40 cellular contexts compared by ENCODE assay signal in the genomic region with DNA sequence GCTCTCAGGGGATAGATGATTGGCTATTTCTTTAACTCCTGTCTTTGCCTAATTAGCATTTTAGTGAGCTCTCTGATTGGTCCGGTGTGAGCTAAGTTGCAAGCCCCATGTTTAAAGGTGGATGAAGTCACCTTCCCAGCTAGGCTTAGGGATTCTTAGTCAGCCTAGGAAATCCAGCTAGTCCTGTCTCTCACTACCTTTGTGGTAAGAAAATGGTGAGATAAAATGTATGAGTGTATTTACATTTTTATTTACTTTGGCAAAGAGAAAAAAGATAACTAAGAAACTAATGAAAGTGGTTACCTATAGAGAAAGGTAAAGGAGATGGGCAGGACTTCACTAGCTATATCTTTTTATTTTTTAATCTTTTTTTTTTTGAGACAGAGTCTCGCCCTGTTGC.
"Had no signal": no experiment of that assay in that cellular context is flagged by ENCODE, and none has a peak within 500 bp of the region (broad histone marks: within the 10 kb centered on the region; RNA-seq: fewer than 3 reads in every experiment).

No MANE protein-coding gene starts in this region.

- H3K4me3 Mint-ChIP-seq: activated B cell treated with CpG ODN at 0.5 μM for 24 hours; activated CD4-positive, alpha-beta memory T cell treated with anti-CD3 and anti-CD28 coated beads for 36 hours; activated CD4-positive, alpha-beta T cell treated with anti-CD3 and anti-CD28 coated beads, Interleukin-2, amount 10 ng/mL, durations not matched to agents 24 days and 14 days; activated CD8-positive, alpha-beta T cell treated with anti-CD3 and anti-CD28 coated beads for 36 hours; activated naive CD4-positive, alpha-beta T cell treated with anti-CD3 and anti-CD28 coated beads for 36 hours; activated naive CD8-positive, alpha-beta T cell treated with anti-CD3 and anti-CD28 coated beads for 36 hours; activated T-cell treated with anti-CD3 and anti-CD28 coated beads, Interleukin-2, amount 50 U/mL, for 4 hours; activated T-cell treated with anti-CD3 and anti-CD28 coated beads, Interleukin-2, amount 50 U/mL, for 72 hours; activated T-helper 1 cell treated with anti-CD3 and anti-CD28 coated beads, Interleukin-12 subunit alpha, Interleukin-12 subunit beta, Interleukin-2, Interleukin-4 antibody, amounts not matched to agents 30 ng/mL and 10 ng/mL and 1 ng/mL, durations not matched to agents 14 hours and 24 hours and 36 hours; activated T-helper 17 cell treated with anti-CD3 and anti-CD28 coated beads, Interleukin-2, amount 50 U/mL, for 72 hours; central memory CD8-positive, alpha-beta T cell; T-helper 1 cell treated with Interleukin-12 subunit alpha and Interleukin-12 subunit beta and Interleukin-4 antibody, amounts not matched to agents 30 μg/mL and 1 μg/mL, for 36 hours; T-helper 2 cell treated with Interferon-gamma antibody and Interleukin-4, amounts not matched to agents 5 μg/mL and 100 μg/mL, for 36 hours had no signal

- H3K27ac Mint-ChIP-seq: activated B cell treated with CpG ODN at 0.5 μM for 24 hours; activated CD4-positive, alpha-beta memory T cell treated with anti-CD3 and anti-CD28 coated beads for 36 hours; activated CD4-positive, alpha-beta T cell treated with anti-CD3 and anti-CD28 coated beads, Interleukin-2, amount 10 ng/mL, durations not matched to agents 24 days and 14 days; activated CD8-positive, alpha-beta T cell treated with anti-CD3 and anti-CD28 coated beads for 36 hours; activated naive CD4-positive, alpha-beta T cell treated with anti-CD3 and anti-CD28 coated beads for 36 hours; activated naive CD4-positive, alpha-beta T cell treated with anti-CD3 and anti-CD28 coated beads, Interleukin-2, amount 50 U/mL, for 72 hours; activated naive CD8-positive, alpha-beta T cell treated with anti-CD3 and anti-CD28 coated beads for 36 hours; activated T-cell treated with anti-CD3 and anti-CD28 coated beads, Interleukin-2, amount 50 U/mL, for 72 hours; activated T-helper 1 cell treated with anti-CD3 and anti-CD28 coated beads, Interleukin-12 subunit alpha, Interleukin-12 subunit beta, Interleukin-2, Interleukin-4 antibody, amounts not matched to agents 30 ng/mL and 10 ng/mL and 1 ng/mL, durations not matched to agents 14 hours and 24 hours and 36 hours; activated T-helper 17 cell treated with anti-CD3 and anti-CD28 coated beads, Interleukin-2, amount 50 U/mL, for 72 hours; T-helper 1 cell treated with Interleukin-12 subunit alpha and Interleukin-12 subunit beta and Interleukin-4 antibody, amounts not matched to agents 30 μg/mL and 1 μg/mL, for 36 hours; T-helper 2 cell treated with Interferon-gamma antibody and Interleukin-4, amounts not matched to agents 5 μg/mL and 100 μg/mL, for 36 hours had no signal

- H3K9me3 ChIP-seq: adrenal gland, body of pancreas, breast epithelium had no signal

- H3K9me3 Mint-ChIP-seq: activated B cell treated with CpG ODN at 0.5 μM for 24 hours; activated CD4-positive, alpha-beta memory T cell treated with anti-CD3 and anti-CD28 coated beads for 36 hours; activated CD4-positive, alpha-beta T cell treated with anti-CD3 and anti-CD28 coated beads, Interleukin-2, amount 10 ng/mL, durations not matched to agents 24 days and 14 days; activated CD8-positive, alpha-beta T cell treated with anti-CD3 and anti-CD28 coated beads for 36 hours; activated naive CD4-positive, alpha-beta T cell treated with anti-CD3 and anti-CD28 coated beads for 36 hours; activated naive CD8-positive, alpha-beta T cell treated with anti-CD3 and anti-CD28 coated beads for 36 hours; activated T-cell treated with anti-CD3 and anti-CD28 coated beads, Interleukin-2, amount 50 U/mL, for 4 hours; activated T-helper 1 cell treated with anti-CD3 and anti-CD28 coated beads, Interleukin-12 subunit alpha, Interleukin-12 subunit beta, Interleukin-2, Interleukin-4 antibody, amounts not matched to agents 30 ng/mL and 10 ng/mL and 1 ng/mL, durations not matched to agents 14 hours and 24 hours and 36 hours; activated T-helper 17 cell treated with anti-CD3 and anti-CD28 coated beads, Interleukin-2, amount 50 U/mL, for 72 hours; central memory CD8-positive, alpha-beta T cell; T-helper 1 cell treated with Interleukin-12 subunit alpha and Interleukin-12 subunit beta and Interleukin-4 antibody, amounts not matched to agents 30 μg/mL and 1 μg/mL, for 36 hours; T-helper 2 cell treated with Interferon-gamma antibody and Interleukin-4, amounts not matched to agents 5 μg/mL and 100 μg/mL, for 36 hours had no signal

- H3K4me1 ChIP-seq: adrenal gland, body of pancreas, breast epithelium had no signal

- H3K27me3 ChIP-seq: adrenal gland, body of pancreas, brain microvascular endothelial cell, breast epithelium, cardiac muscle cell had no signal

- ATAC-seq: activated CD8-positive, alpha-beta T cell treated with anti-CD3 and anti-CD28 coated beads for 36 hours; activated naive CD4-positive, alpha-beta T cell treated with anti-CD3 and anti-CD28 coated beads, Interleukin-2, amount 50 U/mL, for 72 hours; activated T-cell treated with anti-CD3 and anti-CD28 coated beads, Interleukin-2, amount 50 U/mL, for 4 hours; activated T-cell treated with anti-CD3 and anti-CD28 coated beads, Interleukin-2, amount 50 U/mL, for 72 hours; activated T-helper 17 cell treated with anti-CD3 and anti-CD28 coated beads, Interleukin-2, amount 50 U/mL, for 72 hours; body of pancreas had no signal

- DNase-seq: activated B cell treated with CpG ODN at 0.5 μM for 24 hours; activated CD4-positive, alpha-beta memory T cell treated with anti-CD3 and anti-CD28 coated beads for 36 hours; activated CD4-positive, alpha-beta T cell treated with anti-CD3 and anti-CD28 coated beads for 4 hours; activated CD4-positive, alpha-beta T cell treated with anti-CD3 and anti-CD28 coated beads, Interleukin-2, amount 10 ng/mL, durations not matched to agents 24 days and 14 days; activated CD4-positive, alpha-beta T cell treated with anti-CD3 and anti-CD28 coated beads, Interleukin-2, amount 50 U/mL, for 1 hour; activated CD4-positive, alpha-beta T cell treated with anti-CD3 and anti-CD28 coated beads, Interleukin-2, amount 50 U/mL, for 4 hours; activated CD4-positive, CD25-positive, alpha-beta regulatory T cell treated with anti-CD3 and anti-CD28 coated beads, Interleukin-2, amount 50 U/mL, for 72 hours; activated CD8-positive, alpha-beta memory T cell treated with anti-CD3 and anti-CD28 coated beads, Interleukin-2, amount 50 U/mL, for 4 hours; activated CD8-positive, alpha-beta T cell treated with anti-CD3 and anti-CD28 coated beads for 36 hours; activated effector memory CD4-positive, alpha-beta T cell treated with anti-CD3 and anti-CD28 coated beads, Interleukin-2, amount 50 U/mL, for 16 hours; activated gamma-delta T cell treated with Interleukin-2 at 50 U/mL for 16 hours; activated naive CD4-positive, alpha-beta T cell; activated naive CD4-positive, alpha-beta T cell treated with anti-CD3 and anti-CD28 coated beads for 36 hours; activated naive CD4-positive, alpha-beta T cell treated with anti-CD3 and anti-CD28 coated beads, Interleukin-2, amount 50 U/mL, for 16 hours; activated naive CD8-positive, alpha-beta T cell treated with anti-CD3 and anti-CD28 coated beads for 36 hours; activated T-cell treated with anti-CD3 and anti-CD28 coated beads for 4 hours; activated T-cell treated with anti-CD3 and anti-CD28 coated beads, Interleukin-2, amount 50 U/mL, for 1 hour; activated T-cell treated with anti-CD3 and anti-CD28 coated beads, Interleukin-2, amount 50 U/mL, for 4 hours; activated T-cell treated with anti-CD3 and anti-CD28 coated beads, Interleukin-2, amount 50 U/mL, for 72 hours; adrenal gland; amniotic stem cell; aorta; body of pancreas; brain microvascular endothelial cell; caudate nucleus; cerebellar nuclear complex; T-helper 1 cell; T-helper 2 cell; T-helper 9 cell had no signal

- H3K4me3 ChIP-seq: adrenal gland, body of pancreas, breast epithelium, cardiac muscle cell had no signal

- H3K27me3 Mint-ChIP-seq: activated B cell treated with CpG ODN at 0.5 μM for 24 hours; activated CD4-positive, alpha-beta memory T cell treated with anti-CD3 and anti-CD28 coated beads for 36 hours; activated CD4-positive, alpha-beta T cell treated with anti-CD3 and anti-CD28 coated beads, Interleukin-2, amount 10 ng/mL, durations not matched to agents 24 days and 14 days; activated naive CD8-positive, alpha-beta T cell treated with anti-CD3 and anti-CD28 coated beads for 36 hours had no signal

- FAIRE-seq: astrocyte, TTC549 had no signal

- H3K36me3 ChIP-seq: adrenal gland, brain microvascular endothelial cell, breast epithelium, cardiac muscle cell had no signal

- H3K27ac ChIP-seq: adrenal gland, body of pancreas, brain microvascular endothelial cell, breast epithelium, cardiac muscle cell, VCaP had no signal

- H3K36me3 Mint-ChIP-seq: activated CD4-positive, alpha-beta memory T cell treated with anti-CD3 and anti-CD28 coated beads for 36 hours; activated naive CD4-positive, alpha-beta T cell treated with anti-CD3 and anti-CD28 coated beads, Interleukin-2, amount 50 U/mL, for 72 hours; activated naive CD8-positive, alpha-beta T cell treated with anti-CD3 and anti-CD28 coated beads for 36 hours had no signal

- H3K4me1 Mint-ChIP-seq: activated B cell treated with CpG ODN at 0.5 μM for 24 hours; activated CD4-positive, alpha-beta T cell treated with anti-CD3 and anti-CD28 coated beads, Interleukin-2, amount 10 ng/mL, durations not matched to agents 24 days and 14 days; activated naive CD8-positive, alpha-beta T cell treated with anti-CD3 and anti-CD28 coated beads for 36 hours; activated T-helper 17 cell treated with anti-CD3 and anti-CD28 coated beads, Interleukin-2, amount 50 U/mL, for 72 hours; central memory CD8-positive, alpha-beta T cell had no signal
